1 cellular context compared by ENCODE assay signal in genomic region chr14:93982684-93983007, GRCh38.
TF ChIP-seq lines count a peak whose summit lies in the region.

No MANE protein-coding gene starts in this region.

TF ChIP-seq in H1, 55 proteins besides CTCF, POLR2A, EP300 and RAD21:
- no peak for TF ChIP-seq SIN3A (conservative IDR thresholded peaks at IDR 0.05 in 1 of 2, IDR thresholded peaks at IDR 0.05 in 1 of 2; ENCODE audit: low read depth in 1 of 2, low read length in 2 of 2)
- no peak for TF ChIP-seq MAFK (IDR thresholded peaks at IDR 0.05; ENCODE audit: low read depth, low read length)
- TF ChIP-seq TCF12 (IDR thresholded peaks at IDR 0.05; ENCODE audit: low read depth, low read length), result no peak
- TF ChIP-seq CHD2 (IDR thresholded peaks at IDR 0.05; ENCODE audit: low read length), result no peak
TF ChIP-seq in H1: peak in this region for 0.
